In genomic region chr12:57896139-57896436, GRCh38 we compare ENCODE assay signal across 8 cellular contexts. TPM values are rescaled to one million over a fixed set of nuclear protein-coding genes. Genes with fewer than 3 reads are reported as not detected.
DNase-seq lines count a peak whose midpoint lies in the region; ATAC-seq, FAIRE-seq and TF ChIP-seq lines count a peak whose summit lies in the region.

No MANE protein-coding gene starts in this region.

- no peak for TF ChIP-seq POLR2A in testis (IDR thresholded peaks at IDR 0.05)

- TF ChIP-seq CTCF in SK-N-SH (IDR thresholded peaks at IDR 0.05) (no peak), kidney (IDR thresholded peaks at IDR 0.05; ENCODE audit: borderline replicate concordance, extremely low read depth, insufficient read depth) (no peak), testis (IDR thresholded peaks at IDR 0.05) (peak in 1 of 3 experiments; percentile 36)

- no peak for FAIRE-seq in kidney (lab: Jason Lieb, UNC)

- peak overlapping the region; percentile 71 for H3K9ac ChIP-seq in SK-N-SH
- peak overlapping the region; percentile 90 for H3K9ac ChIP-seq in adipocyte (ENCODE audit: low read length)
- peak overlapping the region; percentile 70 to 89 for H3K9ac ChIP-seq in kidney (ENCODE audit: low read length in 2 of 2)

- H4K20me1 ChIP-seq in SK-N-SH (ENCODE audit: insufficient read depth), result no peaks in the 10 kb centered on the region

- peak overlapping the region; percentile 44 to 50; a peak in 3 of 4 replicates for H3K4me3 ChIP-seq in SK-N-SH (ENCODE audit: low read depth in 2 of 2, low read length in 1 of 2)
- H3K4me3 ChIP-seq in adipocyte (ENCODE audit: low read length), result peak overlapping the region; percentile 78
- H3K4me3 ChIP-seq in kidney (ENCODE audit: low read length in 2 of 2), result peak overlapping the region; percentile 19 to 65
- H3K4me3 ChIP-seq in testis, result peak overlapping the region; percentile 55 to 74

- POLR2A ChIA-PET in SK-N-SH (lab: Yijun Ruan, JAX), result interaction anchor here (1.2 to 5.4 kb wide), 2 partner anchors 50 to 63 kb away, joined by 3 to 52 read pairs; partner anchors contain the start of gene CTDSP2

- H3K36me3 ChIP-seq in SK-N-SH (replicated peaks in 1 of 2; ENCODE audit: control insufficient read depth in 1 of 2, insufficient read depth in 2 of 2, low read length in 1 of 2), result no peaks in the 10 kb centered on the region
- H3K36me3 ChIP-seq in adipocyte (ENCODE audit: control insufficient read depth, insufficient read depth, low read length, severe bottlenecking), result no peaks in the 10 kb centered on the region
- H3K36me3 ChIP-seq in kidney (ENCODE audit: control insufficient read depth in 1 of 2, insufficient read depth in 2 of 2, low read length in 2 of 2), result no peaks in the 10 kb centered on the region
- no peaks in the 10 kb centered on the region for H3K36me3 ChIP-seq in testis (ENCODE audit: low read depth, missing control alignments)

- no peak for ATAC-seq in SK-N-SH treated with all-trans-retinoic acid at 6 μM for 48 hours
- no peak for ATAC-seq in left colon
- no peak for ATAC-seq in GM21737 (IDR thresholded peaks at IDR 0.05; ENCODE audit: unreplicated experiment)

- H3K4me2 ChIP-seq in SK-N-SH, result peak overlapping the region; percentile 88

- no peaks in the 10 kb centered on the region for H3K9me2 ChIP-seq in SK-N-SH

- intact Hi-C loops in kidney (cut with DNase I), result loop anchor here (5.0 kb wide), 1 partner anchor 64 kb away; no protein-coding TSS in a partner anchor
- intact Hi-C loops in testis (cut with DNase I; ENCODE audit: low total_unique reads), result loop anchor here (5.0 kb wide), 1 partner anchor 64 kb away; no protein-coding TSS in a partner anchor
- intact Hi-C loops in left colon (cut with DNase I, micrococcal nuclease), result no loop called here

- TF ChIP-seq RAD21 in SK-N-SH (IDR thresholded peaks at IDR 0.05; ENCODE audit: low read length), result no peak

- no peaks in the 10 kb centered on the region for H3K27me3 ChIP-seq in SK-N-SH (ENCODE audit: insufficient read depth)
- no peaks in the 10 kb centered on the region for H3K27me3 ChIP-seq in adipocyte (replicated peaks; ENCODE audit: control insufficient read depth, insufficient read depth, low read length)
- no peaks in the 10 kb centered on the region for H3K27me3 ChIP-seq in testis

- H2AFZ ChIP-seq in SK-N-SH (ENCODE audit: low read depth), result peak overlapping the region; percentile 78; the same call in 1 of the 2 replicates

- DNase-seq in SK-N-SH (no peak), adipocyte (ENCODE audit: low read depth) (peak; percentile 51), kidney (no peak), testis (peak; percentile 49), left colon (no peak)
- no peak for DNase-seq in stimulated activated CD4-positive, alpha-beta T cell treated with anti-CD3 and anti-CD28 coated beads, Interleukin-2, amount 100 ng/mL, for 24 hours

- H3K4me1 ChIP-seq in SK-N-SH (ENCODE audit: control insufficient read depth in 1 of 2, insufficient read depth in 2 of 2, low read depth in 1 of 2, low read length in 1 of 2), result peaks cover 75 to 78% of the 10 kb centered on the region in 2 experiments
- peaks cover 69% of the 10 kb centered on the region for H3K4me1 ChIP-seq in adipocyte (ENCODE audit: control insufficient read depth, insufficient read depth, low read length)
- H3K4me1 ChIP-seq in kidney (ENCODE audit: control insufficient read depth in 1 of 2, insufficient read depth in 1 of 2, low read depth in 1 of 2, low read length in 2 of 2), result peaks cover 38 to 58% of the 10 kb centered on the region in 2 donors
- peaks cover 79% of the 10 kb centered on the region for H3K4me1 ChIP-seq in testis

- no peaks in the 10 kb centered on the region for H3K9me3 ChIP-seq in SK-N-SH
- no peaks in the 10 kb centered on the region for H3K9me3 ChIP-seq in adipocyte (ENCODE audit: control insufficient read depth, low read length)
- no peaks in the 10 kb centered on the region for H3K9me3 ChIP-seq in kidney (ENCODE audit: control insufficient read depth in 1 of 2, low read length in 2 of 2)
- H3K9me3 ChIP-seq in testis, result no peaks in the 10 kb centered on the region

- peaks cover 8% of the 10 kb centered on the region; the same call in 1 of the 2 replicates for H3K79me2 ChIP-seq in SK-N-SH (ENCODE audit: insufficient read depth)

- H3K27ac ChIP-seq in SK-N-SH (ENCODE audit: low read depth in 2 of 2, low read length in 1 of 2) (peak overlapping the region; percentile 97 to 99), kidney (ENCODE audit: low read depth in 2 of 2, low read length in 2 of 2) (peak overlapping the region; percentile 95 to 98), testis (peak overlapping the region; percentile 92 to 98)

- 67% methylated on average over 5 of the region's 6 CpGs for WGBS in SK-N-SH (ENCODE audit: low lambda C conversion rate)
- 11 to 14% methylated on average over 3 to 6 of the region's 6 CpGs for whole genome bisulfite sequencing in testis, 2 donors

- H3F3A ChIP-seq in SK-N-SH (replicated peaks; ENCODE audit: insufficient read depth), result peaks cover 39% of the 10 kb centered on the region

- CTCF ChIA-PET in SK-N-SH (lab: Yijun Ruan, JAX), result interaction anchor here (0.8 to 10.3 kb wide), 18 partner anchors 8 to 136 kb away, joined by 3 to 67 read pairs (median 4); partner anchors contain the start of genes CTDSP2 and TSFM

- TF ChIP-seq EP300 in SK-N-SH (IDR thresholded peaks at IDR 0.05; ENCODE audit: borderline replicate concordance in 1 of 2, low read depth in 1 of 2, low read length in 1 of 2), result no peak

TF ChIP-seq in SK-N-SH, 30 proteins besides CTCF, POLR2A, EP300 and RAD21:
- TF ChIP-seq YY1 (IDR thresholded peaks at IDR 0.05; ENCODE audit: low read depth) (no peak), CHD2 (IDR thresholded peaks at IDR 0.05; ENCODE audit: low read length, partially characterized antibody) (no peak), ELF1 (IDR thresholded peaks at IDR 0.05) (no peak)

TF ChIP-seq in SK-N-SH treated with all-trans-retinoic acid at 6 μM for 48 hours, 23 proteins besides CTCF, POLR2A, EP300 and RAD21 (continues in another document):
- TF ChIP-seq ARNTL (CRISPR knock-in tag; IDR thresholded peaks at IDR 0.05; ENCODE audit: borderline replicate concordance, low read depth) (no peak), ZNF70 (CRISPR knock-in tag; IDR thresholded peaks at IDR 0.05) (no peak), TSHZ2 (CRISPR knock-in tag; IDR thresholded peaks at IDR 0.05) (no peak), ZNF565 (CRISPR knock-in tag; conservative IDR thresholded peaks at IDR 0.05; ENCODE audit: low read depth) (no peak), GLIS3 (CRISPR knock-in tag; IDR thresholded peaks at IDR 0.05) (no peak), ISL1 (CRISPR knock-in tag; IDR thresholded peaks at IDR 0.05) (no peak), ZC3H10 (CRISPR knock-in tag; IDR thresholded peaks at IDR 0.05) (no peak), ZFP30 (CRISPR knock-in tag; IDR thresholded peaks at IDR 0.05) (no peak), ZNF8 (CRISPR knock-in tag; IDR thresholded peaks at IDR 0.05) (no peak), CSRNP3 (CRISPR knock-in tag; IDR thresholded peaks at IDR 0.05) (no peak), CSDC2 (CRISPR knock-in tag; IDR thresholded peaks at IDR 0.05) (no peak), ESRRG (CRISPR knock-in tag; IDR thresholded peaks at IDR 0.05) (no peak)

RNA-seq across cellular contexts. Expression of gene ATP23, which starts 45.3 kb away (rescaled TPM):
- polyA plus RNA-seq in SK-N-SH (2012; rRNA removed), result 6.4 and 6.6 TPM in 2 replicates
- 7.0 and 7.2 TPM in 2 replicates for polyA plus RNA-seq in SK-N-SH (2012; cell fraction: cytosol; rRNA removed)
- polyA plus RNA-seq in SK-N-SH (2012; cell fraction: nucleus; rRNA removed), result 2.6 and 2.8 TPM in 2 replicates
- 3.7 TPM for total RNA-seq in kidney
- polyA plus RNA-seq in kidney (ENCODE audit: insufficient read depth, low read depth, low replicate concordance), result 13.1 TPM
- 10 to 100 TPM; 53.1 to 76.6 TPM for total RNA-seq in testis
- polyA plus RNA-seq in testis (ENCODE audit: insufficient read depth, low read depth, low replicate concordance), result 102 TPM
- total RNA-seq in left colon, result 10 to 100 TPM; 13.9 to 16.1 TPM

RNA-seq across cellular contexts. Expression of gene CTDSP2, which starts 49.6 kb away (rescaled TPM):
- 117 and 119 TPM in 2 replicates for polyA plus RNA-seq in SK-N-SH (2012; rRNA removed)
- 87.3 and 102 TPM in 2 replicates for polyA plus RNA-seq in SK-N-SH (2012; cell fraction: cytosol; rRNA removed)
- polyA plus RNA-seq in SK-N-SH (2012; cell fraction: nucleus; rRNA removed), result 145 and 147 TPM in 2 replicates
- total RNA-seq in kidney, result 198 TPM
- polyA plus RNA-seq in kidney (ENCODE audit: insufficient read depth, low read depth, low replicate concordance), result 46.0 TPM
- total RNA-seq in testis, result 100 to 1,000 TPM; 103 to 140 TPM
- polyA plus RNA-seq in testis (ENCODE audit: insufficient read depth, low read depth, low replicate concordance), result 123 TPM
- 100 to 1,000 TPM; 152 to 254 TPM for total RNA-seq in left colon

Comparison
In these comparisons a context has a peak if more than half of its experiments do, and no peak if none do; other contexts are left out.
1. DNase-seq: peak in adipocyte (single experiment) and testis (single experiment); none in SK-N-SH (single experiment), kidney (single experiment), stimulated activated CD4-positive, alpha-beta T cell treated with anti-CD3 and anti-CD28 coated beads, Interleukin-2, amount 100 ng/mL, for 24 hours (0 of 2) and left colon (0 of 2).
2. intact Hi-C loops: an anchor here in kidney (5.0 kb wide) and testis (5.0 kb wide); none called in left colon.
3. Peak in every context shown above with its lines, with median percentiles within 50 percentile points of each other: H3K27ac ChIP-seq, H3K4me3 ChIP-seq and H3K9ac ChIP-seq.